Comparison of ENCODE assay signal across 11 cellular contexts in genomic region chr13:52739468-52740071, GRCh38. TPM values are rescaled to one million over a fixed set of nuclear protein-coding genes. Genes with fewer than 3 reads are reported as not detected.
A peak's percentile ranks its signal among the peaks of the same experiment; 100 is the strongest.
DNase-seq lines count a peak whose midpoint lies in the region; ATAC-seq and TF ChIP-seq lines count a peak whose summit lies in the region.
"Had no signal": no experiment of that assay in that cellular context is flagged by ENCODE, and none has a peak within 500 bp of the region (broad histone marks: within the 10 kb centered on the region; RNA-seq: fewer than 3 reads in every experiment).

Gene CNMD, minus strand, starts transcription at chr13:52739820. Its CDS starts 119 bp downstream, at chr13:52739701.

- intact Hi-C loops in dendritic cell treated with granulocyte-macrophage colony-stimulating factor and Interleukin-4, amounts not matched to agents 40 ng/mL and 50 ng/mL, for 4 days (cut with micrococcal nuclease) = loop anchor here (2.0 kb wide), 1 partner anchor 75 kb away; no protein-coding TSS in a partner anchor

- no peak within 1 kb of the TSS for H3K27ac Mint-ChIP-seq in activated naive CD4-positive, alpha-beta T cell treated with anti-CD3 and anti-CD28 coated beads, Interleukin-2, amount 50 U/mL, for 24 hours
- H3K27ac Mint-ChIP-seq in dendritic cell treated with granulocyte-macrophage colony-stimulating factor and Interleukin-4, amounts not matched to agents 40 ng/mL and 50 ng/mL, for 4 days = no peak within 1 kb of the TSS
- no peak within 1 kb of the TSS for H3K27ac Mint-ChIP-seq in type B pancreatic cell

- DNase-seq in activated naive CD4-positive, alpha-beta T cell treated with anti-CD3 and anti-CD28 coated beads, Interleukin-2, amount 50 U/mL, for 16 hours = no peak
- DNase-seq in type B pancreatic cell (ENCODE audit: extremely low spot score, unreplicated experiment) (no peak), NK-92 (lab: John Stamatoyannopoulos, UW; ENCODE audit: unreplicated experiment) (no peak)
- DNase-seq: OCI-M1, right lobe of liver had no signal

- H3K4me3 ChIP-seq in mucosa of rectum (ENCODE audit: low read length in 2 of 2) = peak within 1 kb of the TSS; percentile 20 to 22
- H3K4me3 ChIP-seq: right lobe of liver had no signal

- H3K4me1 Mint-ChIP-seq in activated naive CD4-positive, alpha-beta T cell treated with anti-CD3 and anti-CD28 coated beads, Interleukin-2, amount 50 U/mL, for 24 hours = peaks cover 9% of the 10 kb centered on the region
- H3K4me1 Mint-ChIP-seq in dendritic cell treated with granulocyte-macrophage colony-stimulating factor and Interleukin-4, amounts not matched to agents 40 ng/mL and 50 ng/mL, for 4 days (ENCODE audit: low read depth) = peaks cover 10% of the 10 kb centered on the region
- peaks cover 12% of the 10 kb centered on the region for H3K4me1 Mint-ChIP-seq in type B pancreatic cell (ENCODE audit: unreplicated experiment)

- H3K9me3 ChIP-seq in mucosa of rectum (ENCODE audit: control insufficient read depth in 2 of 2, low read length in 2 of 2) = no peaks in the 10 kb centered on the region
- H3K9me3 ChIP-seq: right lobe of liver had no signal

- H3K27me3 ChIP-seq in mucosa of rectum (ENCODE audit: control insufficient read depth in 2 of 2, insufficient read depth in 2 of 2, low read length in 2 of 2) = peaks cover 8 to 19% of the 10 kb centered on the region in 2 donors

- H3K36me3 ChIP-seq in mucosa of rectum (ENCODE audit: control insufficient read depth in 2 of 2, insufficient read depth in 2 of 2, low read length in 2 of 2) = no peaks in the 10 kb centered on the region
- H3K36me3 ChIP-seq: right lobe of liver had no signal

- H3K9me3 Mint-ChIP-seq in activated naive CD4-positive, alpha-beta T cell treated with anti-CD3 and anti-CD28 coated beads, Interleukin-2, amount 50 U/mL, for 24 hours = no peaks in the 10 kb centered on the region
- H3K9me3 Mint-ChIP-seq in dendritic cell treated with granulocyte-macrophage colony-stimulating factor and Interleukin-4, amounts not matched to agents 40 ng/mL and 50 ng/mL, for 4 days = no peaks in the 10 kb centered on the region
- H3K9me3 Mint-ChIP-seq in type B pancreatic cell = no peaks in the 10 kb centered on the region

- ATAC-seq in GM19397 (IDR thresholded peaks at IDR 0.05; ENCODE audit: unreplicated experiment) (no peak), HG02840 (IDR thresholded peaks at IDR 0.05; ENCODE audit: low FRiP score, unreplicated experiment) (no peak)

- H3K27me3 Mint-ChIP-seq in activated naive CD4-positive, alpha-beta T cell treated with anti-CD3 and anti-CD28 coated beads, Interleukin-2, amount 50 U/mL, for 24 hours = peaks cover 45% of the 10 kb centered on the region
- peaks cover 46% of the 10 kb centered on the region for H3K27me3 Mint-ChIP-seq in dendritic cell treated with granulocyte-macrophage colony-stimulating factor and Interleukin-4, amounts not matched to agents 40 ng/mL and 50 ng/mL, for 4 days
- peaks cover 73% of the 10 kb centered on the region for H3K27me3 Mint-ChIP-seq in type B pancreatic cell

- H3K36me3 Mint-ChIP-seq in activated naive CD4-positive, alpha-beta T cell treated with anti-CD3 and anti-CD28 coated beads, Interleukin-2, amount 50 U/mL, for 24 hours = peaks cover 1% of the 10 kb centered on the region
- H3K36me3 Mint-ChIP-seq in dendritic cell treated with granulocyte-macrophage colony-stimulating factor and Interleukin-4, amounts not matched to agents 40 ng/mL and 50 ng/mL, for 4 days (ENCODE audit: low read depth) = no peaks in the 10 kb centered on the region
- H3K36me3 Mint-ChIP-seq in type B pancreatic cell = no peaks in the 10 kb centered on the region

- H3K4me1 ChIP-seq in mucosa of rectum (ENCODE audit: control insufficient read depth in 2 of 2, insufficient read depth in 2 of 2, low read length in 2 of 2) = no peaks in the 10 kb centered on the region

- H3K4me3 Mint-ChIP-seq in activated naive CD4-positive, alpha-beta T cell treated with anti-CD3 and anti-CD28 coated beads, Interleukin-2, amount 50 U/mL, for 24 hours = peak within 1 kb of the TSS; percentile 60
- peak within 1 kb of the TSS; percentile 53 for H3K4me3 Mint-ChIP-seq in dendritic cell treated with granulocyte-macrophage colony-stimulating factor and Interleukin-4, amounts not matched to agents 40 ng/mL and 50 ng/mL, for 4 days
- H3K4me3 Mint-ChIP-seq in type B pancreatic cell = peak within 1 kb of the TSS; percentile 84

- H3K27ac ChIP-seq in mucosa of rectum (ENCODE audit: low read depth in 2 of 2, low read length in 2 of 2) = no peak within 1 kb of the TSS
- H3K27ac ChIP-seq: right lobe of liver had no signal

- TF ChIP-seq CTCF in type B pancreatic cell (conservative IDR thresholded peaks at IDR 0.05) = no peak

- H3K9ac ChIP-seq in mucosa of rectum (ENCODE audit: low read depth in 1 of 2, low read length in 2 of 2) = no peak within 1 kb of the TSS

RNA-seq across cellular contexts. Expression of gene CNMD, which starts in this region (rescaled TPM):
- total RNA-seq in type B pancreatic cell (ENCODE audit: low replicate concordance) = 0.26 and 0.75 TPM in 2 replicates
- total RNA-seq: LHCN-M2, right lobe of liver had no signal
